Comparison of ENCODE assay signal across 9 cellular contexts in the genomic region with DNA sequence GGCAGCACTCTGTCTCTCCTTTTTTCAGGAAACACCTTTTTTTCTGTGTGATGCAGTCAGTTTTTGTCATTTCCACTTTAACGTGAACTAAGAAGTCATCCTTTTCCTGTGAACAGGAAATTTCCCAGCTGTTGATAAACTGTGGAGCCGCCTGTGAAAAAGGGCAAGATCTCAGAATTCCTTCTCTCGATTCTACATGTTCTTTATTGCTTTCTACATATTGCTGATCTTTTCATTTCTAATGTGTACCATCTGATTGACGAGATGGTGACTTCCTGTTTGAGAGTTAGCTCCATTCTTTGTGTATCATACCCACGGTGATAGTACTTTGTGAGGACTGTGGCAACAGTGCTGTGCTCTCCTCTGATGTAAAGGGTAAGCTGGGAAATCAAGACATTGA. TPM values are rescaled to one million over a fixed set of nuclear protein-coding genes. Genes with fewer than 3 reads are reported as not detected.
DNase-seq lines count a peak whose midpoint lies in the region; ATAC-seq and TF ChIP-seq lines count a peak whose summit lies in the region.
"Had no signal": no experiment of that assay in that cellular context is flagged by ENCODE, and none has a peak within 500 bp of the region (broad histone marks: within the 10 kb centered on the region; RNA-seq: fewer than 3 reads in every experiment).

No MANE protein-coding gene starts in this region.

- H3K36me3 ChIP-seq in DND-41 (ENCODE audit: insufficient read depth, low read length) = no peaks in the 10 kb centered on the region
- H3K36me3 ChIP-seq: right lobe of liver had no signal

- no peak for TF ChIP-seq CTCF in DND-41 (IDR thresholded peaks at IDR 0.05; ENCODE audit: borderline replicate concordance, extremely low read depth, low read length, poor library complexity, severe bottlenecking)

- H3K9me3 Mint-ChIP-seq in activated CD8-positive, alpha-beta T cell treated with anti-CD3 and anti-CD28 coated beads, Interleukin-2, amount 10 ng/mL, durations not matched to agents 7 days and 5 days (ENCODE audit: insufficient read depth) = no peaks in the 10 kb centered on the region
- H3K9me3 Mint-ChIP-seq in natural killer cell treated with Interleukin-12 subunit alpha and Interleukin-12 subunit beta and Interleukin-15 and Interleukin-18, amount 100 ng/mL, for 72 hours = no peaks in the 10 kb centered on the region

- DNase-seq in DND-41 (no peak), ACHN (no peak)
- no peak for DNase-seq in activated CD8-positive, alpha-beta T cell treated with anti-CD3 and anti-CD28 coated beads, Interleukin-2, amount 10 ng/mL, durations not matched to agents 7 days and 5 days
- no peak for DNase-seq in natural killer cell treated with Interleukin-12 subunit alpha and Interleukin-12 subunit beta and Interleukin-15 and Interleukin-18, amount 100 ng/mL, for 72 hours (ENCODE audit: low spot score)
- DNase-seq: right lobe of liver had no signal

- in situ Hi-C loops in ACHN (cut with HindIII; ENCODE audit: low pct_ligation_motif_present, low pct_unique_long_range_greater_than_20kb, low sequenced_read_pairs) = no loop called here

- no peak overlapping the region for H3K4me3 ChIP-seq in DND-41 (ENCODE audit: low read depth in 1 of 2, low read length in 2 of 2)
- H3K4me3 ChIP-seq: right lobe of liver had no signal

- no peaks in the 10 kb centered on the region for H3K27me3 ChIP-seq in DND-41 (ENCODE audit: insufficient read depth, low read length, poor library complexity)
- H3K27me3 ChIP-seq: right lobe of liver had no signal

- POLR2A ChIA-PET in activated CD8-positive, alpha-beta T cell treated with anti-CD3 and anti-CD28 coated beads, Interleukin-2, amount 10 ng/mL, durations not matched to agents 7 days and 5 days (lab: Charles Lee) = interaction anchor here (0.7 to 1.5 kb wide), 2 partner anchors 10 to 45 kb away, joined by 3 read pairs; no protein-coding TSS in a partner anchor

- peaks cover 6% of the 10 kb centered on the region for H3K36me3 Mint-ChIP-seq in activated CD8-positive, alpha-beta T cell treated with anti-CD3 and anti-CD28 coated beads, Interleukin-2, amount 10 ng/mL, durations not matched to agents 7 days and 5 days (ENCODE audit: low read depth)
- H3K36me3 Mint-ChIP-seq in natural killer cell treated with Interleukin-12 subunit alpha and Interleukin-12 subunit beta and Interleukin-15 and Interleukin-18, amount 100 ng/mL, for 72 hours = no peaks in the 10 kb centered on the region

- no peak overlapping the region for H2AFZ ChIP-seq in DND-41 (ENCODE audit: low read depth, low read length)

- H3K27ac ChIP-seq in DND-41 (ENCODE audit: low read length) = peak overlapping the region; percentile 33; the same call in 1 of the 2 replicates

- ATAC-seq in DND-41 (ENCODE audit: insufficient read depth, low read depth) = peak; percentile 80
- peak; percentile 43 for ATAC-seq in GM21390 (IDR thresholded peaks at IDR 0.05; ENCODE audit: unreplicated experiment)
- ATAC-seq in activated CD8-positive, alpha-beta T cell treated with anti-CD3 and anti-CD28 coated beads, Interleukin-2, amount 10 ng/mL, durations not matched to agents 7 days and 5 days = peak; percentile 76
- ATAC-seq in natural killer cell treated with Interleukin-12 subunit alpha and Interleukin-12 subunit beta and Interleukin-15 and Interleukin-18, amount 100 ng/mL, for 72 hours = peak; percentile 61 to 69
- no peak for ATAC-seq in GM21529 (IDR thresholded peaks at IDR 0.05; ENCODE audit: unreplicated experiment)
- ATAC-seq in HG02571 (IDR thresholded peaks at IDR 0.05; ENCODE audit: unreplicated experiment) = no peak
- no peak for ATAC-seq in GM18519 (IDR thresholded peaks at IDR 0.05; ENCODE audit: low FRiP score, unreplicated experiment)

- H3K4me2 ChIP-seq in DND-41 (ENCODE audit: insufficient read depth, low read length) = peak overlapping the region; percentile 43

- H4K20me1 ChIP-seq in DND-41 (ENCODE audit: insufficient read depth, low read length) = peaks cover 26% of the 10 kb centered on the region

- no peak overlapping the region for H3K9ac ChIP-seq in DND-41 (ENCODE audit: low read depth, low read length)

- peak overlapping the region; percentile 45 for H3K4me3 Mint-ChIP-seq in activated CD8-positive, alpha-beta T cell treated with anti-CD3 and anti-CD28 coated beads, Interleukin-2, amount 10 ng/mL, durations not matched to agents 7 days and 5 days
- H3K4me3 Mint-ChIP-seq in natural killer cell treated with Interleukin-12 subunit alpha and Interleukin-12 subunit beta and Interleukin-15 and Interleukin-18, amount 100 ng/mL, for 72 hours = peak overlapping the region; percentile 95

- peaks cover 79% of the 10 kb centered on the region for H3K79me2 ChIP-seq in DND-41 (ENCODE audit: insufficient read depth, low read length)

- H3K9me3 ChIP-seq in DND-41 (ENCODE audit: insufficient read depth, low read length, severe bottlenecking) = no peaks in the 10 kb centered on the region
- H3K9me3 ChIP-seq: right lobe of liver had no signal

- peaks cover 70% of the 10 kb centered on the region for H3K4me1 Mint-ChIP-seq in activated CD8-positive, alpha-beta T cell treated with anti-CD3 and anti-CD28 coated beads, Interleukin-2, amount 10 ng/mL, durations not matched to agents 7 days and 5 days (ENCODE audit: low read depth)
- H3K4me1 Mint-ChIP-seq in natural killer cell treated with Interleukin-12 subunit alpha and Interleukin-12 subunit beta and Interleukin-15 and Interleukin-18, amount 100 ng/mL, for 72 hours (ENCODE audit: low read depth in 2 of 2) = peaks cover 47 to 53% of the 10 kb centered on the region in 2 donors

- H3K27ac Mint-ChIP-seq in activated CD8-positive, alpha-beta T cell treated with anti-CD3 and anti-CD28 coated beads, Interleukin-2, amount 10 ng/mL, durations not matched to agents 7 days and 5 days = peak overlapping the region; percentile 65
- peak overlapping the region; percentile 81 to 90 for H3K27ac Mint-ChIP-seq in natural killer cell treated with Interleukin-12 subunit alpha and Interleukin-12 subunit beta and Interleukin-15 and Interleukin-18, amount 100 ng/mL, for 72 hours

- CTCF ChIA-PET in activated CD8-positive, alpha-beta T cell treated with anti-CD3 and anti-CD28 coated beads, Interleukin-2, amount 10 ng/mL, durations not matched to agents 7 days and 5 days (lab: Charles Lee) = interaction anchor here (0.7 to 1.9 kb wide), 17 partner anchors 9 to 221 kb away, joined by 3 to 8 read pairs (median 3); no protein-coding TSS in a partner anchor

- H3K4me1 ChIP-seq in DND-41 (ENCODE audit: insufficient read depth, low read length) = peaks cover 41% of the 10 kb centered on the region

- H3K27me3 Mint-ChIP-seq in activated CD8-positive, alpha-beta T cell treated with anti-CD3 and anti-CD28 coated beads, Interleukin-2, amount 10 ng/mL, durations not matched to agents 7 days and 5 days (ENCODE audit: low read depth) = no peaks in the 10 kb centered on the region
- no peaks in the 10 kb centered on the region for H3K27me3 Mint-ChIP-seq in natural killer cell treated with Interleukin-12 subunit alpha and Interleukin-12 subunit beta and Interleukin-15 and Interleukin-18, amount 100 ng/mL, for 72 hours

RNA-seq across cellular contexts. Expression of a gene that starts 50.4 kb away (rescaled TPM):
- 100 to 1,000 TPM; 172 to 200 TPM for total RNA-seq in activated CD8-positive, alpha-beta T cell treated with anti-CD3 and anti-CD28 coated beads, Interleukin-2, amount 10 ng/mL, durations not matched to agents 7 days and 5 days
- total RNA-seq in natural killer cell treated with Interleukin-12 subunit alpha and Interleukin-12 subunit beta and Interleukin-15 and Interleukin-18, amount 100 ng/mL, for 72 hours = 10 to 100 TPM; 44.0 to 81.5 TPM

Comparison
In these comparisons a context has a peak if more than half of its experiments do, and no peak if none do; other contexts are left out.
1. ATAC-seq: peak in DND-41 (single experiment), GM21390 (single experiment), activated CD8-positive, alpha-beta T cell treated with anti-CD3 and anti-CD28 coated beads, Interleukin-2, amount 10 ng/mL, durations not matched to agents 7 days and 5 days (single experiment) and natural killer cell treated with Interleukin-12 subunit alpha and Interleukin-12 subunit beta and Interleukin-15 and Interleukin-18, amount 100 ng/mL, for 72 hours (2 of 2); none in GM21529 (single experiment), HG02571 (single experiment) and GM18519 (single experiment).